ENCODE assay signal across 21 cellular contexts in the genomic region with DNA sequence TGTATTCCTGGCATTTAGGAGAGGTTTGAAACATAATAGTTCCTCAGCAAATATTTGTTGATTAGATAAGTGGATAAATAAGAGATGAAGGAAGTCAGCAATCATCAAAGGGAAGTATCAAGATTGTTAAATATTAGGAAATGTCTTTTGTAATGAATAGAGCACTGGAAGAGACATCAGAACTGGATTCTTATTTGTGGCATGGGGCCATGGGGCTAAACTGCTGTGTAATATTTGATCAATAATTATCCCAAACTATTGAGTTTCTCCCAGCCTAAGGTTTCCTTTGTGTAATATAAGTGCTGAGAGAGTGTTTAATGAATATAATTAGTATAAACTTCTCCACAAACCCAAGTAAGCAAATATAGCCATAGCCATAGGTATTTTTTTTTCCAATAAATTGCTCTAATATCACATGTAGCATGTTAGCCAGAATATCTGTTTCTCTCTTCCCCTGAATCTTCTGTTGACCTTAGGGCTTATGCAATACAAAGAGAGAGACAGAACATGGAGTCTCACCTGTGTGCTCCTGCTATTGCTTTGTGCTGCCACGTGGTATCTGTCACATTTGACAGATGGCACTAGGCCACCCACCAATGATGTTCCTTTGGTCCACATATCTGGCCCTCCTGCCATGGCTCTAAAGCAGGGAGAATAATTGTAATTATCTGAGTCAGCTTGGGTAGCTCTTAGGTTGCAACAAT.
DNase-seq lines count a peak whose midpoint lies in the region.
"Had no signal": no experiment of that assay in that cellular context is flagged by ENCODE, and none has a peak within 500 bp of the region (broad histone marks: within the 10 kb centered on the region; RNA-seq: fewer than 3 reads in every experiment).

No MANE protein-coding gene starts in this region.

- no peaks in the 10 kb centered on the region for H3K9me3 ChIP-seq in HAP-1
- H3K9me3 ChIP-seq: BE2C had no signal

- H3K27me3 ChIP-seq in HAP-1 (ENCODE audit: low read depth), result no peaks in the 10 kb centered on the region
- H3K27me3 ChIP-seq: BE2C had no signal

- H3K36me3 ChIP-seq in HAP-1 (replicated peaks), result no peaks in the 10 kb centered on the region
- H3K36me3 ChIP-seq: BE2C had no signal

- DNase-seq in DMS 273 (lab: John Stamatoyannopoulos, UW; ENCODE audit: unreplicated experiment), result peak; percentile 1
- no peak for DNase-seq in DMS 273 treated with DMSO at 0.1 percent for 48 hours (lab: John Stamatoyannopoulos, UW)
- peak; percentile 41 for DNase-seq in COR-L47 (lab: John Stamatoyannopoulos, UW)
- peak; percentile 91 for DNase-seq in NCI-H146 (lab: John Stamatoyannopoulos, UW)
- peak; percentile 85 for DNase-seq in NCI-H748 (lab: John Stamatoyannopoulos, UW; ENCODE audit: unreplicated experiment)
- DNase-seq in GF-D8 (lab: John Stamatoyannopoulos, UW), result no peak
- no peak for DNase-seq in HAP-1 (ENCODE audit: low spot score in 2 of 2)
- no peak for DNase-seq in NOMO-1 treated with DMSO at 0.1 percent for 48 hours (lab: John Stamatoyannopoulos, UW; ENCODE audit: unreplicated experiment)
- DNase-seq: BE2C; Calu3; CD8-positive, alpha-beta memory T cell; GOT3; Karpas-422; NCI-H1092 treated with DMSO at 0.1 percent for 48 hours; NCI-H1694; NCI-H2029 treated with DMSO at 0.1 percent for 48 hours; NCI-H2227 treated with DMSO at 0.1 percent for 48 hours; NCI-H510A; NCI-H82; SHP77 treated with DMSO at 0.1 percent for 48 hours had no signal

- H3K4me1 ChIP-seq in HAP-1, result no peaks in the 10 kb centered on the region
- H3K4me1 ChIP-seq: BE2C had no signal

- in situ Hi-C loops in HAP-1 (cut with MboI; ENCODE audit: low sequenced_read_pairs), result no loop called here

- no peak overlapping the region for H3K4me3 ChIP-seq in HAP-1
- H3K4me3 ChIP-seq: GM12878 had no signal

Comparison
In these comparisons a context has a peak if more than half of its experiments do, and no peak if none do; other contexts are left out.
1. DNase-seq: peak in DMS 273 (single experiment), COR-L47 (single experiment), NCI-H146 (single experiment) and NCI-H748 (single experiment); none in DMS 273 treated with DMSO at 0.1 percent for 48 hours (single experiment), GF-D8 (single experiment), HAP-1 (0 of 2) and NOMO-1 treated with DMSO at 0.1 percent for 48 hours (single experiment).